Comparison of ENCODE assay signal across 8 cellular contexts in the genomic region with DNA sequence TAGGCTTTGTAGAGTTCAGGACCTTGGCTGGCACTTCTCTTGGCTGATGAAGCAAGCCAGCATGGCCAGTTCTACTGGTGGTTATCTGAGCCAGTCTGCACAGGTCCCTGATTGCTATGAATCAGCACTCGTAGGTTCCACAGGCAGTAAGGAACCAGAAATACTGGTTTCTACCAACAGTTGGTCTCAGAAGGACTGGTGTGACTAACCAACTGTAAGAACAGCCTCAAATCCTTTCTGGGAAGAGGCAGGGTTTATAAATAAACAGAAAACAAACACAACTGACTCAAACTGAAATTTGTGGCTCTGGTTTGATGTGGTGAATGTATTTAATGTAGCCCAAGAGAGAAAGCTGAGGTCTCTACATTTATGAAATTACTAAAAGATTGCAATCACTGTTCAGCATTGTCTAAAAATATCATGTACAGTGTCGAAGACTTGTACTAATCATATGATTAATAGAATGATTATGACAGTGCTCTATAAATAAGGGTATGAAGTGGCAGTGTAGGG. TPM values are rescaled to one million over a fixed set of nuclear protein-coding genes. Genes with fewer than 3 reads are reported as not detected.
A peak's percentile ranks its signal among the peaks of the same experiment; 100 is the strongest.
DNase-seq lines count a peak whose midpoint lies in the region; ATAC-seq, FAIRE-seq and TF ChIP-seq lines count a peak whose summit lies in the region.

No MANE protein-coding gene starts in this region.

- peaks cover 23% of the 10 kb centered on the region for H3K4me1 Mint-ChIP-seq in activated CD4-positive, alpha-beta T cell treated with anti-CD3 and anti-CD28 coated beads for 36 hours
- peaks cover 18% of the 10 kb centered on the region for H3K4me1 Mint-ChIP-seq in activated naive CD8-positive, alpha-beta T cell (ENCODE audit: low read depth)

- H3K4me3 ChIP-seq in MG63 (no peak overlapping the region), lung (no peak overlapping the region)

- peak; percentile 95 for ATAC-seq in activated CD4-positive, alpha-beta T cell treated with anti-CD3 and anti-CD28 coated beads for 36 hours
- ATAC-seq in lung (ENCODE audit: insufficient read depth, low FRiP score) = peak; percentile 86

- intact Hi-C loops in activated CD4-positive, alpha-beta T cell treated with anti-CD3 and anti-CD28 coated beads for 36 hours (cut with DNase I, micrococcal nuclease) = loop anchor here (1.0 to 5.0 kb wide), 7 partner anchors 20 to 313 kb away; a partner anchor contains a TSS

- H3K27me3 Mint-ChIP-seq in activated CD4-positive, alpha-beta T cell treated with anti-CD3 and anti-CD28 coated beads for 36 hours = no peaks in the 10 kb centered on the region
- no peaks in the 10 kb centered on the region for H3K27me3 Mint-ChIP-seq in activated naive CD8-positive, alpha-beta T cell

- POLR2A ChIA-PET in activated CD4-positive, alpha-beta T cell treated with anti-CD3 and anti-CD28 coated beads for 36 hours (lab: Charles Lee) = interaction anchor here (0.6 to 1.2 kb wide), 4 partner anchors 10 to 251 kb away, joined by 3 to 4 read pairs (median 4); no protein-coding TSS in a partner anchor

- H3K27me3 ChIP-seq in MG63 = no peaks in the 10 kb centered on the region
- H3K27me3 ChIP-seq in lung (ENCODE audit: control insufficient read depth, insufficient read depth) = no peaks in the 10 kb centered on the region

- no peak for TF ChIP-seq CTCF in lung (IDR thresholded peaks at IDR 0.05; ENCODE audit: control extremely low read depth, extremely low read depth)

- WGBS in lung, 2 donors = 42 to 61% methylated on average over 2 of the region's 2 CpGs

- DNase-seq in activated CD4-positive, alpha-beta T cell treated with anti-CD3 and anti-CD28 coated beads for 36 hours = peak; percentile 67
- no peak for DNase-seq in activated CD4-positive, alpha-beta T cell treated with anti-CD3 and anti-CD28 coated beads for 1 hour
- DNase-seq in H54 (ENCODE audit: insufficient read length, low spot score) (peak; percentile 38), MG63 (peak; percentile 85), lung (ENCODE audit: low spot score) (peak; percentile 69), NCI-H1105 (lab: John Stamatoyannopoulos, UW) (no peak), frontal cortex (ENCODE audit: low spot score in 2 of 2) (no peak)

- H3K36me3 Mint-ChIP-seq in activated CD4-positive, alpha-beta T cell treated with anti-CD3 and anti-CD28 coated beads for 36 hours (ENCODE audit: low read depth) = no peaks in the 10 kb centered on the region
- peaks cover 2% of the 10 kb centered on the region for H3K36me3 Mint-ChIP-seq in activated naive CD8-positive, alpha-beta T cell

- peaks cover 1 to 2% of the 10 kb centered on the region in 2 donors for H3K4me1 ChIP-seq in lung (ENCODE audit: control insufficient read depth in 2 of 2, insufficient read depth in 2 of 2, low read length in 2 of 2)

- CTCF ChIA-PET in activated CD4-positive, alpha-beta T cell treated with anti-CD3 and anti-CD28 coated beads for 36 hours (lab: Charles Lee) = interaction anchor here (0.7 to 1.8 kb wide), 3 partner anchors 20 to 236 kb away, joined by 3 to 7 read pairs (median 3); no protein-coding TSS in a partner anchor

- H3K36me3 ChIP-seq in MG63 = no peaks in the 10 kb centered on the region
- H3K36me3 ChIP-seq in lung (ENCODE audit: control insufficient read depth in 2 of 2, insufficient read depth in 2 of 2, low read length in 2 of 2) = no peaks in the 10 kb centered on the region

- H3K27ac Mint-ChIP-seq in activated CD4-positive, alpha-beta T cell treated with anti-CD3 and anti-CD28 coated beads for 36 hours = peak overlapping the region; percentile 78
- peak overlapping the region; percentile 82 for H3K27ac Mint-ChIP-seq in activated naive CD8-positive, alpha-beta T cell

- no peaks in the 10 kb centered on the region for H3K9me3 Mint-ChIP-seq in activated CD4-positive, alpha-beta T cell treated with anti-CD3 and anti-CD28 coated beads for 36 hours (ENCODE audit: low read depth)
- peaks cover 4% of the 10 kb centered on the region for H3K9me3 Mint-ChIP-seq in activated naive CD8-positive, alpha-beta T cell (ENCODE audit: low read depth)

- peak overlapping the region; percentile 18 to 68 for H3K27ac ChIP-seq in lung (ENCODE audit: low read depth in 1 of 2, low read length in 1 of 2)

- TF ChIP-seq POLR2A in H54 (IDR thresholded peaks at IDR 0.05; ENCODE audit: low read depth, low read length) = no peak

- FAIRE-seq in H54 (lab: Jason Lieb, UNC) = peak; percentile 81
- FAIRE-seq in frontal cortex (lab: Jason Lieb, UNC) = no peak

- H3K9me3 ChIP-seq in MG63 = no peaks in the 10 kb centered on the region
- no peaks in the 10 kb centered on the region for H3K9me3 ChIP-seq in lung (ENCODE audit: control insufficient read depth in 2 of 2, insufficient read depth in 1 of 2, low read length in 1 of 2)

- no peak overlapping the region for H3K4me3 Mint-ChIP-seq in activated CD4-positive, alpha-beta T cell treated with anti-CD3 and anti-CD28 coated beads for 36 hours
- H3K4me3 Mint-ChIP-seq in activated naive CD8-positive, alpha-beta T cell = no peak overlapping the region

RNA-seq across cellular contexts. Expression of a gene that starts 44.1 kb away (rescaled TPM):
- 1 to 10 TPM; 8.5 to 9.9 TPM for total RNA-seq in activated CD4-positive, alpha-beta T cell treated with anti-CD3 and anti-CD28 coated beads for 36 hours
- total RNA-seq in MG63 (2014; rRNA removed; shearing (Covaris generic); ENCODE audit: low replicate concordance) = 12.5 and 57.0 TPM in 2 replicates
- total RNA-seq in lung = 10 to 100 TPM; 60.5 to 62.7 TPM
- polyA plus RNA-seq in lung = 1 to 10 TPM; 7.2 to 9.6 TPM
- total RNA-seq in frontal cortex = 35.9 TPM

Comparison
In these comparisons a context has a peak if more than half of its experiments do, and no peak if none do; other contexts are left out.
1. DNase-seq: peak in activated CD4-positive, alpha-beta T cell treated with anti-CD3 and anti-CD28 coated beads for 36 hours (single experiment), H54 (single experiment), MG63 (single experiment) and lung (single experiment); none in activated CD4-positive, alpha-beta T cell treated with anti-CD3 and anti-CD28 coated beads for 1 hour (single experiment), NCI-H1105 (single experiment) and frontal cortex (0 of 2).